15 cellular contexts compared by ENCODE assay signal in the genomic region with DNA sequence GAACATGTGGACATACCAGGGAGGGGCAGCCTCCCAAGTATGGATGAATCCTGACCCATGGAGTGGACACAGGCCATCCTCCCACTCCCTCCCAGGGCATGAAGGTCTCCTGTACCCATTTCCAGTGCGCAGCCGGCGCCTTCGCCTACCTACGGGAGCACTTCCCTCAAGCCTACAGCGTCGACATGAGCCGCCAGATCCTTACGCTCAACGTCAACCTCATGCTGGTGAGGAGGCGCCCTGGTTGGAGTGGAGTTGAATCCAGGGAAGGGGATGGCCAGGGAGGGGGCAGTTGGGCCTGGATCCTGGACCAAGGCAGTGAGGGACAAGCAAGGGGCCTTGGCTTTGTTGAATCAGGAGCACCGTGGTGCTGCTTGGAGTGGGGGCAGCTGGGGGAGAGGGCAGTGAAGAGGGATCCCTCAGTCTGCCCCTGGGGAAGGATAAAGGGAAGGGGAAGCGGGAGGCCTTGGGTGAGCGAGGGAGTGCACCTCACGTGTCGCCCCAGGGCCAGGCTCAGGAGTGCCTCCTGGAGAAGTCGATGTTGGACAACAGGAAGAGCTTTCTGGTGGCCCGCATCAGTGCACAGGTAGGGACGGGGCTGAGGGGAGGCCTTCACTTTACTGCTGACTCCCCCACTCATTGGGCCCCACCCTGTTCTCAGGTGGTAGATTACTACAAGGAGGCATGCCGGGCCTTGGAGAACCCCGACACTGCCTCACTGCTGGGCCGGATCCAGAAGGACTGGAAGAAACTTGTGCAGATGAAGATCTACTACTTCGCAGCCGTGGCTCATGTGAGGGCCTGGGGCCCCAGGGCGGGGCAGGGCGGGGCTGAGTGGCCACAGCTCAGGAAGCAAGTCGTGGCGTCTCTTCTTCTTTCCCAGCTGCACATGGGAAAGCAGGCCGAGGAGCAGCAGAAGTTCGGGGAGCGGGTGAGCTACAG. TPM values are rescaled to one million over a fixed set of nuclear protein-coding genes. Genes with fewer than 3 reads are reported as not detected.
A peak's percentile ranks its signal among the peaks of the same experiment; 100 is the strongest.
DNase-seq lines count a peak whose midpoint lies in the region; ATAC-seq and TF ChIP-seq lines count a peak whose summit lies in the region.
"Had no signal": no experiment of that assay in that cellular context is flagged by ENCODE, and none has a peak within 500 bp of the region (broad histone marks: within the 10 kb centered on the region; RNA-seq: fewer than 3 reads in every experiment).

No MANE protein-coding gene starts in this region.

- H3K4me1 Mint-ChIP-seq in stimulated activated naive CD8-positive, alpha-beta T cell treated with anti-CD3 and anti-CD28 coated beads, Interleukin-15, amount 100 ng/mL, for 72 hours = no peaks in the 10 kb centered on the region
- peaks cover 20% of the 10 kb centered on the region for H3K4me1 Mint-ChIP-seq in chondrocyte (ENCODE audit: low read depth)

- intact Hi-C loops in sciatic nerve (cut with DNase I) = no loop called here

- H3K36me3 Mint-ChIP-seq in chondrocyte (ENCODE audit: low read depth) = peaks cover 9% of the 10 kb centered on the region

- no peaks in the 10 kb centered on the region for H3K27me3 Mint-ChIP-seq in stimulated activated naive CD8-positive, alpha-beta T cell treated with anti-CD3 and anti-CD28 coated beads, Interleukin-15, amount 100 ng/mL, for 72 hours
- no peaks in the 10 kb centered on the region for H3K27me3 Mint-ChIP-seq in chondrocyte (ENCODE audit: low read depth)

- H3K9me3 Mint-ChIP-seq in stimulated activated naive CD8-positive, alpha-beta T cell treated with anti-CD3 and anti-CD28 coated beads, Interleukin-15, amount 100 ng/mL, for 72 hours = no peaks in the 10 kb centered on the region
- no peaks in the 10 kb centered on the region for H3K9me3 Mint-ChIP-seq in chondrocyte (ENCODE audit: low read depth)

- H3K4me3 Mint-ChIP-seq in stimulated activated naive CD8-positive, alpha-beta T cell treated with anti-CD3 and anti-CD28 coated beads, Interleukin-15, amount 100 ng/mL, for 72 hours = no peak overlapping the region
- H3K4me3 Mint-ChIP-seq in chondrocyte (ENCODE audit: unreplicated experiment) = no peak overlapping the region

- DNase-seq in stimulated activated naive CD8-positive, alpha-beta T cell treated with anti-CD3 and anti-CD28 coated beads, Interleukin-15, amount 100 ng/mL, for 72 hours = no peak
- no peak for DNase-seq in stimulated activated naive CD8-positive, alpha-beta T cell treated with anti-CD3 and anti-CD28 coated beads, Interleukin-15, Interleukin-2, amounts not matched to agents 100 U/mL and 50 U/mL, for 24 hours
- DNase-seq in chondrocyte (ENCODE audit: low spot score) = no peak
- no peak for DNase-seq in sciatic nerve (ENCODE audit: low spot score)
- DNase-seq: activated CD8-positive, alpha-beta memory T cell treated with anti-CD3 and anti-CD28 coated beads for 24 hours; activated gamma-delta T cell treated with Interleukin-2 at 50 U/mL for 16 hours; central memory CD4-positive, alpha-beta T cell; KG1; NCI-H1436 had no signal

- peak overlapping the region; percentile 41 for H3K27ac ChIP-seq in neutrophil

- no peak for ATAC-seq in stimulated activated naive CD8-positive, alpha-beta T cell treated with anti-CD3 and anti-CD28 coated beads, Interleukin-15, amount 100 ng/mL, for 72 hours
- no peak for ATAC-seq in stimulated activated naive CD8-positive, alpha-beta T cell treated with anti-CD3 and anti-CD28 coated beads, Interleukin-15, Interleukin-2, amounts not matched to agents 100 U/mL and 50 U/mL, for 24 hours
- ATAC-seq in HG03521 (IDR thresholded peaks at IDR 0.05; ENCODE audit: unreplicated experiment) (no peak), sciatic nerve (no peak), GM19328 (IDR thresholded peaks at IDR 0.05; ENCODE audit: unreplicated experiment) (no peak), HG03175 (IDR thresholded peaks at IDR 0.05; ENCODE audit: unreplicated experiment) (no peak)

- TF ChIP-seq CTCF in chondrocyte (IDR thresholded peaks at IDR 0.05) (no peak), neutrophil (IDR thresholded peaks at IDR 0.05) (no peak)

- H3K27ac Mint-ChIP-seq in stimulated activated naive CD8-positive, alpha-beta T cell treated with anti-CD3 and anti-CD28 coated beads, Interleukin-15, amount 100 ng/mL, for 72 hours = peak overlapping the region; percentile 73 to 83
- H3K27ac Mint-ChIP-seq in chondrocyte (ENCODE audit: unreplicated experiment) = peak overlapping the region; percentile 5

- H3K4me1 ChIP-seq in neutrophil (ENCODE audit: control insufficient read depth in 1 of 2, insufficient read depth in 1 of 2, low read depth in 1 of 2, low read length in 1 of 2) = peaks cover 10 to 14% of the 10 kb centered on the region in 2 experiments

- no peak overlapping the region for H3K4me3 ChIP-seq in neutrophil (ENCODE audit: low read depth in 1 of 2, low read length in 1 of 2)
- H3K4me3 ChIP-seq: GM12878, smooth muscle cell had no signal

- no peaks in the 10 kb centered on the region for H3K9me3 ChIP-seq in neutrophil

- no peaks in the 10 kb centered on the region for H3K27me3 ChIP-seq in neutrophil

- peaks cover 58% of the 10 kb centered on the region for H3K36me3 ChIP-seq in neutrophil

RNA-seq across cellular contexts. Expression of a gene that starts 25.3 kb away (rescaled TPM):
- 43.5 to 49.5 TPM (median 47.8 TPM) in 3 replicates for total RNA-seq in chondrocyte
- total RNA-seq in sciatic nerve = 53.7 TPM
